28 cellular contexts compared by ENCODE assay signal in genomic region chr3:179945569-179945968, GRCh38.
"Had no signal": no experiment of that assay in that cellular context is flagged by ENCODE, and none has a peak within 500 bp of the region (broad histone marks: within the 10 kb centered on the region; RNA-seq: fewer than 3 reads in every experiment).

No MANE protein-coding gene starts in this region.

- H3K36me3 ChIP-seq: ascending aorta, cardiac muscle cell, MG63 had no signal

- H2AFZ ChIP-seq: PC-9 had no signal

- H3K4me3 ChIP-seq: ascending aorta, cardiac muscle cell, MG63, PC-9 had no signal

- ATAC-seq: activated CD8-positive, alpha-beta T cell treated with anti-CD3 and anti-CD28 coated beads for 36 hours; activated T-cell treated with anti-CD3 and anti-CD28 coated beads, Interleukin-2, amount 50 U/mL, for 72 hours; activated T-helper 17 cell treated with anti-CD3 and anti-CD28 coated beads, Interleukin-2, amount 50 U/mL, for 72 hours had no signal

- H3K36me3 Mint-ChIP-seq: activated naive CD8-positive, alpha-beta T cell treated with anti-CD3 and anti-CD28 coated beads for 36 hours had no signal

- H3K4me3 Mint-ChIP-seq: activated CD4-positive, alpha-beta T cell treated with anti-CD3 and anti-CD28 coated beads, Interleukin-2, amount 10 ng/mL, durations not matched to agents 24 days and 14 days; activated CD8-positive, alpha-beta T cell treated with anti-CD3 and anti-CD28 coated beads for 36 hours; activated naive CD8-positive, alpha-beta T cell treated with anti-CD3 and anti-CD28 coated beads for 36 hours; activated T-cell treated with anti-CD3 and anti-CD28 coated beads, Interleukin-2, amount 50 U/mL, for 72 hours; activated T-helper 17 cell treated with anti-CD3 and anti-CD28 coated beads, Interleukin-2, amount 50 U/mL, for 72 hours; T-helper 2 cell treated with Interferon-gamma antibody and Interleukin-4, amounts not matched to agents 5 μg/mL and 100 μg/mL, for 36 hours had no signal

- H3K9me3 ChIP-seq: ascending aorta, MG63 had no signal

- H3K4me2 ChIP-seq: PC-9 had no signal

- H3K27ac ChIP-seq: ascending aorta, cardiac muscle cell, PC-9 had no signal

- H3K27ac Mint-ChIP-seq: activated CD4-positive, alpha-beta T cell treated with anti-CD3 and anti-CD28 coated beads, Interleukin-2, amount 10 ng/mL, durations not matched to agents 24 days and 14 days; activated CD8-positive, alpha-beta T cell treated with anti-CD3 and anti-CD28 coated beads for 36 hours; activated naive CD8-positive, alpha-beta T cell treated with anti-CD3 and anti-CD28 coated beads for 36 hours; activated T-cell treated with anti-CD3 and anti-CD28 coated beads, Interleukin-2, amount 50 U/mL, for 72 hours; activated T-helper 17 cell treated with anti-CD3 and anti-CD28 coated beads, Interleukin-2, amount 50 U/mL, for 72 hours; T-helper 2 cell treated with Interferon-gamma antibody and Interleukin-4, amounts not matched to agents 5 μg/mL and 100 μg/mL, for 36 hours had no signal

- H3K9me3 Mint-ChIP-seq: activated CD4-positive, alpha-beta T cell treated with anti-CD3 and anti-CD28 coated beads, Interleukin-2, amount 10 ng/mL, durations not matched to agents 24 days and 14 days; activated CD8-positive, alpha-beta T cell treated with anti-CD3 and anti-CD28 coated beads for 36 hours; activated naive CD8-positive, alpha-beta T cell treated with anti-CD3 and anti-CD28 coated beads for 36 hours; activated T-cell treated with anti-CD3 and anti-CD28 coated beads, Interleukin-2, amount 50 U/mL, for 72 hours; activated T-helper 17 cell treated with anti-CD3 and anti-CD28 coated beads, Interleukin-2, amount 50 U/mL, for 72 hours; T-helper 2 cell treated with Interferon-gamma antibody and Interleukin-4, amounts not matched to agents 5 μg/mL and 100 μg/mL, for 36 hours had no signal

- H3K4me1 ChIP-seq: ascending aorta had no signal

- H3K27me3 ChIP-seq: ascending aorta, cardiac muscle cell, MG63 had no signal

- DNase-seq: activated CD4-positive, alpha-beta T cell treated with anti-CD3 and anti-CD28 coated beads, Interleukin-2, amount 10 ng/mL, durations not matched to agents 24 days and 14 days; activated CD4-positive, alpha-beta T cell treated with anti-CD3 and anti-CD28 coated beads, Interleukin-2, amount 50 U/mL, for 4 hours; activated CD8-positive, alpha-beta T cell treated with anti-CD3 and anti-CD28 coated beads for 36 hours; activated effector memory CD4-positive, alpha-beta T cell treated with anti-CD3 and anti-CD28 coated beads, Interleukin-2, amount 50 U/mL, for 16 hours; activated naive CD4-positive, alpha-beta T cell; activated naive CD4-positive, alpha-beta T cell treated with anti-CD3 and anti-CD28 coated beads, Interleukin-2, amount 50 U/mL, for 16 hours; activated naive CD8-positive, alpha-beta T cell treated with anti-CD3 and anti-CD28 coated beads for 36 hours; activated T-cell treated with anti-CD3 and anti-CD28 coated beads, Interleukin-2, amount 50 U/mL, for 1 hour; activated T-cell treated with anti-CD3 and anti-CD28 coated beads, Interleukin-2, amount 50 U/mL, for 72 hours; amniotic stem cell; Kasumi-1; MG63; NCI-H1048; NCI-H1105 treated with DMSO at 0.1 percent for 48 hours; NCI-H1436; NCI-H1694 treated with DMSO at 0.1 percent for 48 hours; NCI-H2029; NCI-H510A; NCI-H526; NCI-H748 treated with DMSO at 0.1 percent for 48 hours; NK-92 treated with Interleukin-12 subunit alpha and Interleukin-12 subunit beta, amount 100 ng/mL, for 24 hours; PC-9; Right ventricle myocardium superior; SW 1271 had no signal

- H3K4me1 Mint-ChIP-seq: activated T-helper 17 cell treated with anti-CD3 and anti-CD28 coated beads, Interleukin-2, amount 50 U/mL, for 72 hours had no signal
